Comparison of ENCODE assay signal across 11 cellular contexts in genomic region chr1:233675893-233676292, GRCh38.
DNase-seq lines count a peak whose midpoint lies in the region; ATAC-seq and TF ChIP-seq lines count a peak whose summit lies in the region.
"Had no signal": no experiment of that assay in that cellular context is flagged by ENCODE, and none has a peak within 500 bp of the region (broad histone marks: within the 10 kb centered on the region; RNA-seq: fewer than 3 reads in every experiment).

No MANE protein-coding gene starts in this region.

- peak; percentile 20 for DNase-seq in GM13977 (ENCODE audit: low spot score)
- no peak for DNase-seq in NCI-H748 treated with DMSO at 0.1 percent for 48 hours (lab: John Stamatoyannopoulos, UW)
- DNase-seq in hepatic stellate cell (ENCODE audit: low spot score), result no peak
- no peak for DNase-seq in NCI-H1417 treated with DMSO at 0.1 percent for 48 hours (lab: John Stamatoyannopoulos, UW)
- DNase-seq in activated CD4-positive, CD25-positive, alpha-beta regulatory T cell treated with anti-CD3 and anti-CD28 coated beads, Interleukin-2, amount 50 U/mL, for 72 hours, result no peak
- DNase-seq: activated CD8-positive, alpha-beta memory T cell treated with anti-CD3 and anti-CD28 coated beads, Interleukin-2, amount 50 U/mL, for 4 hours; NCI-H524; transverse colon had no signal

- TF ChIP-seq CTCF in GM13977 (IDR thresholded peaks at IDR 0.05; ENCODE audit: extremely low read depth, insufficient read depth, missing control alignments), result peak; percentile 29

- in situ Hi-C loops in GM13977 (cut with MboI; ENCODE audit: low pct_unique_long_range_greater_than_20kb, low sequenced_read_pairs, unreplicated experiment), result loop anchor here (10.0 kb wide), 1 partner anchor 51 kb away; no protein-coding TSS in a partner anchor

- ATAC-seq in GM19455 (IDR thresholded peaks at IDR 0.05; ENCODE audit: unreplicated experiment), result peak; percentile 89
- peak; percentile 87 for ATAC-seq in HG02870 (IDR thresholded peaks at IDR 0.05; ENCODE audit: unreplicated experiment)
- peak; percentile 87 for ATAC-seq in HG03565 (IDR thresholded peaks at IDR 0.05; ENCODE audit: unreplicated experiment)
